ENCODE assay signal across 9 cellular contexts in genomic region chr11:61587541-61587941, GRCh38. TPM values are rescaled to one million over a fixed set of nuclear protein-coding genes. Genes with fewer than 3 reads are reported as not detected.
A peak's percentile ranks its signal among the peaks of the same experiment; 100 is the strongest.
DNase-seq lines count a peak whose midpoint lies in the region; ATAC-seq and FAIRE-seq lines count a peak whose summit lies in the region.
"Had no signal": no experiment of that assay in that cellular context is flagged by ENCODE, and none has a peak within 500 bp of the region (broad histone marks: within the 10 kb centered on the region; RNA-seq: fewer than 3 reads in every experiment).

No MANE protein-coding gene starts in this region.

- peaks cover 16% of the 10 kb centered on the region for H3K27me3 Mint-ChIP-seq in activated CD4-positive, alpha-beta memory T cell treated with anti-CD3 and anti-CD28 coated beads for 36 hours
- peaks cover 54% of the 10 kb centered on the region for H3K27me3 Mint-ChIP-seq in activated CD4-positive, alpha-beta memory T cell treated with anti-CD3 and anti-CD28 coated beads, Interleukin-2, amount 10 ng/mL, durations not matched to agents 7 days and 5 days

- no peaks in the 10 kb centered on the region for H3K36me3 ChIP-seq in small intestine (ENCODE audit: control insufficient read depth in 2 of 2, insufficient read depth in 2 of 2, low read length in 2 of 2)

- no peaks in the 10 kb centered on the region for H3K9me3 ChIP-seq in right cardiac atrium (ENCODE audit: control insufficient read depth, low read length)
- H3K9me3 ChIP-seq in small intestine (ENCODE audit: control insufficient read depth, low read depth): no peaks in the 10 kb centered on the region

- POLR2A ChIA-PET in activated CD4-positive, alpha-beta memory T cell treated with anti-CD3 and anti-CD28 coated beads for 36 hours (lab: Charles Lee): no interaction called here
- POLR2A ChIA-PET in activated CD4-positive, alpha-beta memory T cell treated with anti-CD3 and anti-CD28 coated beads, Interleukin-2, amount 10 ng/mL, durations not matched to agents 7 days and 5 days (lab: Charles Lee): no interaction called here

- no peak overlapping the region for H3K27ac ChIP-seq in right cardiac atrium (ENCODE audit: low read length)
- H3K27ac ChIP-seq in small intestine (ENCODE audit: low read depth in 1 of 2, low read length in 1 of 2): no peak overlapping the region

- CTCF ChIA-PET in activated CD4-positive, alpha-beta memory T cell treated with anti-CD3 and anti-CD28 coated beads for 36 hours (lab: Charles Lee): interaction anchor here (0.9 to 3.5 kb wide), 6 partner anchors 51 to 146 kb away, joined by 3 to 13 read pairs (median 5); no protein-coding TSS in a partner anchor
- CTCF ChIA-PET in activated CD4-positive, alpha-beta memory T cell treated with anti-CD3 and anti-CD28 coated beads, Interleukin-2, amount 10 ng/mL, durations not matched to agents 7 days and 5 days (lab: Charles Lee): interaction anchor here (0.8 kb wide), 2 partner anchors 21 to 51 kb away, joined by 3 read pairs; no protein-coding TSS in a partner anchor

- H3K27ac Mint-ChIP-seq in activated CD4-positive, alpha-beta memory T cell treated with anti-CD3 and anti-CD28 coated beads for 36 hours: no peak overlapping the region
- no peak overlapping the region for H3K27ac Mint-ChIP-seq in activated CD4-positive, alpha-beta memory T cell treated with anti-CD3 and anti-CD28 coated beads, Interleukin-2, amount 10 ng/mL, durations not matched to agents 7 days and 5 days
- no peak overlapping the region for H3K27ac Mint-ChIP-seq in activated naive CD4-positive, alpha-beta T cell treated with anti-CD3 and anti-CD28 coated beads, Interleukin-2, amount 50 U/mL, for 72 hours

- peaks cover 12% of the 10 kb centered on the region for H3K4me1 Mint-ChIP-seq in activated CD4-positive, alpha-beta memory T cell treated with anti-CD3 and anti-CD28 coated beads for 36 hours (ENCODE audit: low read depth)
- peaks cover 10% of the 10 kb centered on the region for H3K4me1 Mint-ChIP-seq in activated CD4-positive, alpha-beta memory T cell treated with anti-CD3 and anti-CD28 coated beads, Interleukin-2, amount 10 ng/mL, durations not matched to agents 7 days and 5 days

- H3K4me1 ChIP-seq in right cardiac atrium (ENCODE audit: control insufficient read depth, insufficient read depth, low read length): peaks cover 3% of the 10 kb centered on the region
- peaks cover 2% of the 10 kb centered on the region in 2 donors for H3K4me1 ChIP-seq in small intestine (ENCODE audit: control insufficient read depth in 2 of 2, insufficient read depth in 1 of 2, low read depth in 1 of 2, low read length in 1 of 2)

- no peaks in the 10 kb centered on the region for H3K9me3 Mint-ChIP-seq in activated CD4-positive, alpha-beta memory T cell treated with anti-CD3 and anti-CD28 coated beads for 36 hours
- H3K9me3 Mint-ChIP-seq in activated CD4-positive, alpha-beta memory T cell treated with anti-CD3 and anti-CD28 coated beads, Interleukin-2, amount 10 ng/mL, durations not matched to agents 7 days and 5 days: no peaks in the 10 kb centered on the region
- H3K9me3 Mint-ChIP-seq in activated naive CD4-positive, alpha-beta T cell treated with anti-CD3 and anti-CD28 coated beads, Interleukin-2, amount 50 U/mL, for 72 hours: no peaks in the 10 kb centered on the region

- H3K27me3 ChIP-seq in right cardiac atrium (ENCODE audit: control insufficient read depth, insufficient read depth) (no peaks in the 10 kb centered on the region), small intestine (ENCODE audit: control insufficient read depth in 2 of 2, insufficient read depth in 2 of 2, low read length in 2 of 2) (no peaks in the 10 kb centered on the region)

- 2% methylated on average over 41 of the region's 41 CpGs for WGBS in right cardiac atrium
- 3 to 7% (median 3%) methylated on average over 38 to 41 of the region's 41 CpGs for WGBS in small intestine, 3 donors

- DNase-seq in activated CD4-positive, alpha-beta memory T cell treated with anti-CD3 and anti-CD28 coated beads for 36 hours: peak; percentile 29
- no peak for DNase-seq in activated CD4-positive, alpha-beta memory T cell treated with anti-CD3 and anti-CD28 coated beads, Interleukin-2, amount 10 ng/mL, durations not matched to agents 7 days and 5 days
- DNase-seq in activated naive CD4-positive, alpha-beta T cell treated with anti-CD3 and anti-CD28 coated beads, Interleukin-2, amount 50 U/mL, for 72 hours (ENCODE audit: low spot score in 2 of 2): no peak
- DNase-seq in right cardiac atrium (peak; percentile 48 to 85 (median 82)), small intestine (no peak), globus pallidus (ENCODE audit: low spot score) (no peak)

- no peak for FAIRE-seq in small intestine (lab: Jason Lieb, UNC)
- FAIRE-seq: TTC549 had no signal

- ATAC-seq in activated naive CD4-positive, alpha-beta T cell treated with anti-CD3 and anti-CD28 coated beads, Interleukin-2, amount 50 U/mL, for 72 hours: peak; percentile 38 to 53
- ATAC-seq in right cardiac atrium (peak; percentile 75 to 78), HG02970 (IDR thresholded peaks at IDR 0.05; ENCODE audit: low FRiP score, unreplicated experiment) (no peak), HG03095 (IDR thresholded peaks at IDR 0.05; ENCODE audit: unreplicated experiment) (no peak)

- H3K4me3 Mint-ChIP-seq in activated CD4-positive, alpha-beta memory T cell treated with anti-CD3 and anti-CD28 coated beads for 36 hours: no peak overlapping the region
- no peak overlapping the region for H3K4me3 Mint-ChIP-seq in activated CD4-positive, alpha-beta memory T cell treated with anti-CD3 and anti-CD28 coated beads, Interleukin-2, amount 10 ng/mL, durations not matched to agents 7 days and 5 days

- H3K4me3 ChIP-seq in right cardiac atrium (ENCODE audit: low read length) (peak overlapping the region; percentile 67), small intestine (ENCODE audit: low read depth in 1 of 2, low read length in 2 of 2) (peak overlapping the region; percentile 18 to 35)

- intact Hi-C loops in activated CD4-positive, alpha-beta memory T cell treated with anti-CD3 and anti-CD28 coated beads for 36 hours (cut with micrococcal nuclease): no loop called here
- intact Hi-C loops in right cardiac atrium (cut with DNase I): no loop called here

- no peaks in the 10 kb centered on the region for H3K36me3 Mint-ChIP-seq in activated CD4-positive, alpha-beta memory T cell treated with anti-CD3 and anti-CD28 coated beads for 36 hours
- no peaks in the 10 kb centered on the region for H3K36me3 Mint-ChIP-seq in activated CD4-positive, alpha-beta memory T cell treated with anti-CD3 and anti-CD28 coated beads, Interleukin-2, amount 10 ng/mL, durations not matched to agents 7 days and 5 days (ENCODE audit: low read depth)
- H3K36me3 Mint-ChIP-seq in activated naive CD4-positive, alpha-beta T cell treated with anti-CD3 and anti-CD28 coated beads, Interleukin-2, amount 50 U/mL, for 72 hours: no peaks in the 10 kb centered on the region

RNA-seq across cellular contexts. Expression of gene SYT7, which starts 6.7 kb away (rescaled TPM):
- total RNA-seq in activated CD4-positive, alpha-beta memory T cell treated with anti-CD3 and anti-CD28 coated beads for 36 hours: not detected
- total RNA-seq in activated CD4-positive, alpha-beta memory T cell treated with anti-CD3 and anti-CD28 coated beads, Interleukin-2, amount 10 ng/mL, durations not matched to agents 7 days and 5 days: not detected
- total RNA-seq in activated naive CD4-positive, alpha-beta T cell treated with anti-CD3 and anti-CD28 coated beads, Interleukin-2, amount 50 U/mL, for 72 hours: not detected
- 10 to 100 TPM; 17.4 to 48.3 (median 43.5) TPM for total RNA-seq in right cardiac atrium
- 36.2 TPM for polyA plus RNA-seq in right cardiac atrium
- polyA plus RNA-seq in small intestine: 1 to 10 TPM in 1 of 3 donors, under 1 TPM in 2; 0.81 to 5.0 (median 0.89) TPM

Comparison
In these comparisons a context has a peak if more than half of its experiments do, and no peak if none do; other contexts are left out.
1. DNase-seq: peak in activated CD4-positive, alpha-beta memory T cell treated with anti-CD3 and anti-CD28 coated beads for 36 hours (single experiment) and right cardiac atrium (3 of 3); none in activated CD4-positive, alpha-beta memory T cell treated with anti-CD3 and anti-CD28 coated beads, Interleukin-2, amount 10 ng/mL, durations not matched to agents 7 days and 5 days (single experiment), activated naive CD4-positive, alpha-beta T cell treated with anti-CD3 and anti-CD28 coated beads, Interleukin-2, amount 50 U/mL, for 72 hours (0 of 2), small intestine (single experiment) and globus pallidus (single experiment).
2. ATAC-seq: peak in activated naive CD4-positive, alpha-beta T cell treated with anti-CD3 and anti-CD28 coated beads, Interleukin-2, amount 50 U/mL, for 72 hours (2 of 2) and right cardiac atrium (2 of 2); none in HG02970 (single experiment) and HG03095 (single experiment).
3. RNA of gene SYT7, which starts 6.7 kb away (total RNA-seq): 17.4 to 48.3 TPM in right cardiac atrium; not detected in activated naive CD4-positive, alpha-beta T cell treated with anti-CD3 and anti-CD28 coated beads, Interleukin-2, amount 50 U/mL, for 72 hours, not detected in activated CD4-positive, alpha-beta memory T cell treated with anti-CD3 and anti-CD28 coated beads for 36 hours and not detected in activated CD4-positive, alpha-beta memory T cell treated with anti-CD3 and anti-CD28 coated beads, Interleukin-2, amount 10 ng/mL, durations not matched to agents 7 days and 5 days; every median in the first group is over 10 times any median in the second.